In the genomic region with DNA sequence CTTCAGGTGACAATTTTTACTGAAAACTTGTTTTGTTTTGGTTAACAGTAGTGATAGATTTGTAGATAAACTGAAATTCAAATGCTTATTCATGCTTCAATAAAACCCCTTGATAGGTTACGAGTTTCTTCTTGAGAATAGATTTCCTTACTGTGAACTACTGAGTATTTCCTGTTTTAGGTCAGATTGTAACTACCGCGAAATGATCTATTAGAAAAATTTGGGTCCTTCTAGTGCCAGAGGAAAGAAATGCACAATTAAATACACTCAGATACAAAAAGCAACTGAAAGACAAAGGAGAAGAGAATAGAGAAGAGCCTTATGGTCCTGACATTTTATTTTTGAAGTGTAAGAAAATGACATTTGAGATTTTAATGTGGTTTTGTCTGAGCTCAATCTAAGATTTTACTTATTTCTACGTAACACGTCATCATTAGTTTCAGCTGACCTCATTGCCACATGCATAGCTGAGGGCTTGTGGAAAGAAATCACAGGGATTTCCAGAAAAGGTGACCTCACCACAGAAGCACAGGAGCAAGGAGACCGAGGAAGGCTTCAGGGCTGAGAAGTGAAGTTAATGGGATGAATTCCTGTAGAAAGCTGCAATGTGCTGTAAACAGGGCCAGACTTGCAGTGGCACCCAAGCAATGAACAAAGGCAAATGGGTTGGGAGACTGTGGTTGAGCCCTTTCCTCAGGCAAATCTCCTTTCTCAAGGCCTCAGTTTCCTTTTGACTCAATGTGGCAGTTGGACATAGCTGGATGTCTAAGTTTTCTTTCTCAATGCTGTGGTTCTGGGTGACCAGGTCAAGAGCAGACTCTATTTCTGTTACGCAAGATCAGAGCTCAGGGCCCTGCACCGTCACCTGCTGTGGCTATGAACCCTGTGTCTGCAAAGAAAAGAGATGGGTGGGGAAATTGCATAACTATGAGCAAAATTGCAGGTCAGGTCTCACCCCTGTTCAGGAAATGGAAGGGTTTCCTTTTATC, we compare ENCODE assay signal across 8 cellular contexts.
DNase-seq lines count a peak whose midpoint lies in the region; ATAC-seq, FAIRE-seq and TF ChIP-seq lines count a peak whose summit lies in the region.

No MANE protein-coding gene starts in this region.

- in situ Hi-C loops in HepG2 (cut with HindIII; ENCODE audit: extremely low pct_ligation_motif_present, low pct_unique_long_range_greater_than_20kb): loop anchor here (25.0 kb wide), 1 partner anchor 937 kb away; no protein-coding TSS in a partner anchor

- no peaks in the 10 kb centered on the region for H3K36me3 ChIP-seq in CD4-positive, CD25-positive, alpha-beta regulatory T cell (ENCODE audit: control insufficient read depth, insufficient read depth, low read length)
- H3K36me3 ChIP-seq in HepG2 (replicated peaks in 1 of 2; ENCODE audit: control insufficient read depth in 1 of 2, insufficient read depth in 2 of 2, low read length in 2 of 2) (no peaks in the 10 kb centered on the region), body of pancreas (replicated peaks in 1 of 2; ENCODE audit: insufficient read depth in 1 of 2, low read depth in 2 of 2) (no peaks in the 10 kb centered on the region)

- CTCF ChIA-PET in activated CD4-positive, alpha-beta memory T cell treated with anti-CD3 and anti-CD28 coated beads for 36 hours (lab: Charles Lee): interaction anchor here (0.7 to 1.4 kb wide), 3 partner anchors 22 to 936 kb away, joined by 3 to 4 read pairs (median 4); no protein-coding TSS in a partner anchor
- CTCF ChIA-PET in HepG2 (lab: Yijun Ruan, JAX; ENCODE audit: low intra/inter-chr PET ratio, low total read pairs): no interaction called here

- WGBS in HepG2 (ENCODE audit: low lambda C conversion rate): 56% methylated on average over 8 of the region's 8 CpGs
- 77 to 83% methylated on average over 8 of the region's 8 CpGs for WGBS in body of pancreas, 2 donors

- no peaks in the 10 kb centered on the region for H3K9me3 ChIP-seq in CD4-positive, CD25-positive, alpha-beta regulatory T cell (ENCODE audit: control insufficient read depth in 2 of 2, low read length in 2 of 2)
- H3K9me3 ChIP-seq in HepG2 (ENCODE audit: low read length): no peaks in the 10 kb centered on the region
- H3K9me3 ChIP-seq in body of pancreas: no peaks in the 10 kb centered on the region

- peak overlapping the region; percentile 80 for H3K27ac ChIP-seq in CD4-positive, CD25-positive, alpha-beta regulatory T cell (ENCODE audit: insufficient read depth, low read length, poor library complexity, severe bottlenecking)
- H3K27ac ChIP-seq in HepG2 (ENCODE audit: extremely low read length, insufficient read depth, low read length) (no peak overlapping the region), body of pancreas (no peak overlapping the region)

- no peaks in the 10 kb centered on the region for H4K20me1 ChIP-seq in HepG2 (ENCODE audit: insufficient read depth, low read length)

- peak; percentile 69 to 75 for ATAC-seq in CD4-positive, CD25-positive, alpha-beta regulatory T cell (ENCODE audit: low read depth in 2 of 2)
- ATAC-seq in GM19452 (IDR thresholded peaks at IDR 0.05; ENCODE audit: unreplicated experiment) (peak; percentile 95), HG03442 (IDR thresholded peaks at IDR 0.05; ENCODE audit: unreplicated experiment) (peak; percentile 96), HepG2 (peak; percentile 95), left ventricle myocardium superior (no peak), body of pancreas (no peak)

- peak overlapping the region; percentile 51 for H3K4me3 ChIP-seq in CD4-positive, CD25-positive, alpha-beta regulatory T cell (ENCODE audit: low read depth, low read length)
- no peak overlapping the region for H3K4me3 ChIP-seq in HepG2 (replicated peaks in 1 of 3; ENCODE audit: insufficient read depth in 1 of 3, low read depth in 2 of 3, low read length in 3 of 3)
- H3K4me3 ChIP-seq in body of pancreas: no peak overlapping the region

- peak overlapping the region; percentile 46; the same call in 1 of the 2 replicates for H3K4me2 ChIP-seq in HepG2 (ENCODE audit: low read depth, low read length)

- POLR2A ChIA-PET in activated CD4-positive, alpha-beta memory T cell treated with anti-CD3 and anti-CD28 coated beads for 36 hours (lab: Charles Lee): interaction anchor here (0.6 kb wide), 1 partner anchor 22 kb away, joined by 3 read pairs; no protein-coding TSS in a partner anchor
- POLR2A ChIA-PET in HepG2 (lab: Yijun Ruan, JAX): no interaction called here

- no peak for TF ChIP-seq CTCF in HepG2 (CRISPR knock-in tag; IDR thresholded peaks at IDR 0.05)
- no peak for TF ChIP-seq CTCF in body of pancreas (IDR thresholded peaks at IDR 0.05)

- TF ChIP-seq RAD21 in HepG2 (CRISPR knock-in tag; IDR thresholded peaks at IDR 0.05): no peak

- no TSS peak for BruUV-seq in HepG2 (replicated peaks; lab: Mats Ljungman, UMichigan)

- H3K27ac Mint-ChIP-seq in CD4-positive, CD25-positive, alpha-beta regulatory T cell: peak overlapping the region; percentile 75 to 98 (median 79)
- H3K27ac Mint-ChIP-seq in activated CD4-positive, alpha-beta memory T cell treated with anti-CD3 and anti-CD28 coated beads for 36 hours: peak overlapping the region; percentile 54

- no peaks in the 10 kb centered on the region for H3K79me2 ChIP-seq in HepG2 (ENCODE audit: insufficient read depth, low read length)

- H3K4me1 ChIP-seq in CD4-positive, CD25-positive, alpha-beta regulatory T cell (ENCODE audit: control insufficient read depth, insufficient read depth, low read length, poor library complexity, severe bottlenecking): peaks cover 26% of the 10 kb centered on the region
- H3K4me1 ChIP-seq in HepG2 (ENCODE audit: insufficient read depth, low read length) (peaks cover 30% of the 10 kb centered on the region), body of pancreas (no peaks in the 10 kb centered on the region)

- no peak overlapping the region for H2AFZ ChIP-seq in HepG2 (ENCODE audit: low read length)

- TF ChIP-seq EP300 in HepG2 (IDR thresholded peaks at IDR 0.05; ENCODE audit: low read depth in 2 of 2, low read length in 2 of 2): peak in 1 of 2 experiments; percentile 43; a peak in 2 of 4 replicates
- no peak for TF ChIP-seq EP300 in HepG2 (CRISPR knock-in tag; IDR thresholded peaks at IDR 0.05; ENCODE audit: borderline replicate concordance)

- peak in 2 of 3 donors; percentile 48 to 61 for DNase-seq in CD4-positive, CD25-positive, alpha-beta regulatory T cell
- peak; percentile 24 for DNase-seq in activated CD4-positive, alpha-beta memory T cell treated with anti-CD3 and anti-CD28 coated beads for 36 hours
- peak; percentile 58 for DNase-seq in HepG2 (ENCODE audit: low spot score)
- DNase-seq in left ventricle myocardium superior: no peak
- no peak for DNase-seq in body of pancreas
- DNase-seq in OCI-M2 (lab: John Stamatoyannopoulos, UW; ENCODE audit: unreplicated experiment): no peak

- H3K9me3 Mint-ChIP-seq in CD4-positive, CD25-positive, alpha-beta regulatory T cell: peaks cover 0 to 1% (median 0%) of the 10 kb centered on the region in 7 donors
- no peaks in the 10 kb centered on the region for H3K9me3 Mint-ChIP-seq in activated CD4-positive, alpha-beta memory T cell treated with anti-CD3 and anti-CD28 coated beads for 36 hours

- TF ChIP-seq POLR2A in HepG2 (IDR thresholded peaks at IDR 0.05; ENCODE audit: insufficient read depth in 1 of 2, low read depth in 2 of 2, low read length in 2 of 2) (no peak), body of pancreas (IDR thresholded peaks at IDR 0.05) (no peak)

- no peaks in the 10 kb centered on the region for H3K27me3 ChIP-seq in CD4-positive, CD25-positive, alpha-beta regulatory T cell (ENCODE audit: control insufficient read depth, insufficient read depth, low read length)
- H3K27me3 ChIP-seq in HepG2 (ENCODE audit: control insufficient read depth in 1 of 2, insufficient read depth in 2 of 2, low read length in 2 of 2) (no peaks in the 10 kb centered on the region), body of pancreas (no peaks in the 10 kb centered on the region)

- no peaks in the 10 kb centered on the region for H3K27me3 Mint-ChIP-seq in CD4-positive, CD25-positive, alpha-beta regulatory T cell
- no peaks in the 10 kb centered on the region for H3K27me3 Mint-ChIP-seq in activated CD4-positive, alpha-beta memory T cell treated with anti-CD3 and anti-CD28 coated beads for 36 hours

- H3K4me1 Mint-ChIP-seq in CD4-positive, CD25-positive, alpha-beta regulatory T cell: peaks cover 10 to 31% (median 28%) of the 10 kb centered on the region in 4 donors
- peaks cover 25% of the 10 kb centered on the region for H3K4me1 Mint-ChIP-seq in activated CD4-positive, alpha-beta memory T cell treated with anti-CD3 and anti-CD28 coated beads for 36 hours (ENCODE audit: low read depth)

- FAIRE-seq in HepG2 (lab: Jason Lieb, UNC): no peak

- no peaks in the 10 kb centered on the region for H3K36me3 Mint-ChIP-seq in CD4-positive, CD25-positive, alpha-beta regulatory T cell
- no peaks in the 10 kb centered on the region for H3K36me3 Mint-ChIP-seq in activated CD4-positive, alpha-beta memory T cell treated with anti-CD3 and anti-CD28 coated beads for 36 hours

- peak overlapping the region; percentile 33 to 65 (median 52) for H3K4me3 Mint-ChIP-seq in CD4-positive, CD25-positive, alpha-beta regulatory T cell
- no peak overlapping the region for H3K4me3 Mint-ChIP-seq in activated CD4-positive, alpha-beta memory T cell treated with anti-CD3 and anti-CD28 coated beads for 36 hours

- H3K9ac ChIP-seq in HepG2 (ENCODE audit: insufficient read depth, low read depth, low read length): no peak overlapping the region

- intact Hi-C loops in activated CD4-positive, alpha-beta memory T cell treated with anti-CD3 and anti-CD28 coated beads for 36 hours (cut with micrococcal nuclease): loop anchor here (1.0 kb wide), 1 partner anchor 22 kb away; no protein-coding TSS in a partner anchor
- intact Hi-C loops in HepG2 (cut with micrococcal nuclease; ENCODE audit: unreplicated experiment): no loop called here
- intact Hi-C loops in left ventricle myocardium superior (cut with micrococcal nuclease): no loop called here
- intact Hi-C loops in body of pancreas (cut with DNase I): no loop called here

TF ChIP-seq in HepG2, 621 proteins besides CTCF, POLR2A, EP300 and RAD21 (continues in another document):
- TF ChIP-seq FOXA3 (CRISPR knock-in tag; IDR thresholded peaks at IDR 0.05): peak; percentile 33; the same call in 1 of the 2 replicates
- peak; percentile 75; the same call in 1 of the 2 replicates for TF ChIP-seq HMG20A (CRISPR knock-in tag; IDR thresholded peaks at IDR 0.05; ENCODE audit: borderline replicate concordance)

Comparison
In these comparisons a context has a peak if more than half of its experiments do, and no peak if none do; other contexts are left out.
1. ATAC-seq: peak in CD4-positive, CD25-positive, alpha-beta regulatory T cell (2 of 2), GM19452 (single experiment), HG03442 (single experiment) and HepG2 (single experiment); none in left ventricle myocardium superior (single experiment) and body of pancreas (single experiment).
2. DNase-seq: peak in CD4-positive, CD25-positive, alpha-beta regulatory T cell (2 of 3), activated CD4-positive, alpha-beta memory T cell treated with anti-CD3 and anti-CD28 coated beads for 36 hours (single experiment) and HepG2 (single experiment); none in left ventricle myocardium superior (single experiment), body of pancreas (0 of 4) and OCI-M2 (single experiment).